ENCODE assay signal across 8 cellular contexts in genomic region chr12:121628037-121628436, GRCh38. TPM values are rescaled to one million over a fixed set of nuclear protein-coding genes. Genes with fewer than 3 reads are reported as not detected.
DNase-seq lines count a peak whose midpoint lies in the region; ATAC-seq and TF ChIP-seq lines count a peak whose summit lies in the region.

No MANE protein-coding gene starts in this region.

- peaks cover 14% of the 10 kb centered on the region for H3K27me3 Mint-ChIP-seq in endothelial cell (ENCODE audit: unreplicated experiment)

- ATAC-seq in GM21423 (IDR thresholded peaks at IDR 0.05; ENCODE audit: unreplicated experiment): no peak
- no peak for ATAC-seq in GM18498 (IDR thresholded peaks at IDR 0.05; ENCODE audit: unreplicated experiment)

- peak overlapping the region; percentile 39 for H4K12ac ChIP-seq in trophoblast cell (ENCODE audit: low read depth, low read length)

- H3K4me3 ChIP-seq in trophoblast cell (ENCODE audit: low read depth, low read length): no peak overlapping the region

- peak overlapping the region; percentile 17 for H4K8ac ChIP-seq in trophoblast cell (ENCODE audit: low read depth, low read length)

- no peak overlapping the region for H3K18ac ChIP-seq in trophoblast cell (ENCODE audit: low read length)

- peak overlapping the region; percentile 65 for H2AK5ac ChIP-seq in trophoblast cell (ENCODE audit: low read length)

- no peak overlapping the region for H3K14ac ChIP-seq in trophoblast cell (ENCODE audit: low read length)

- H3K4me2 ChIP-seq in trophoblast cell (ENCODE audit: low read length): peak overlapping the region; percentile 89

- H4K91ac ChIP-seq in trophoblast cell (ENCODE audit: low read depth, low read length): no peak overlapping the region

- no peaks in the 10 kb centered on the region for H3K36me3 ChIP-seq in trophoblast cell (ENCODE audit: control insufficient read depth in 1 of 2, insufficient read depth in 2 of 2, low read length in 2 of 2)

- peak overlapping the region; percentile 85 for H3K27ac Mint-ChIP-seq in endothelial cell (ENCODE audit: unreplicated experiment)

- DNase-seq in EL (peak; percentile 56), RPMI7951 (ENCODE audit: low read depth) (peak; percentile 26), endothelial cell (ENCODE audit: low spot score) (no peak), trophoblast cell (no peak), T-helper 9 cell (no peak), SK-N-DZ (ENCODE audit: low spot score) (no peak)

- H3K27me3 ChIP-seq in trophoblast cell (ENCODE audit: insufficient read depth, low read length): no peaks in the 10 kb centered on the region

- no peak overlapping the region for H3K9ac ChIP-seq in trophoblast cell (ENCODE audit: low read length)

- H3K9me3 Mint-ChIP-seq in endothelial cell (ENCODE audit: unreplicated experiment): no peaks in the 10 kb centered on the region

- H3K27ac ChIP-seq in trophoblast cell (ENCODE audit: low read depth, low read length): no peak overlapping the region

- H3K4me1 Mint-ChIP-seq in endothelial cell (ENCODE audit: unreplicated experiment): peaks cover 51% of the 10 kb centered on the region

- H3K79me1 ChIP-seq in trophoblast cell (ENCODE audit: low read length): peaks cover 17% of the 10 kb centered on the region

- H3K36me3 Mint-ChIP-seq in endothelial cell (ENCODE audit: low read depth, unreplicated experiment): peaks cover 3% of the 10 kb centered on the region

- H2BK5ac ChIP-seq in trophoblast cell (ENCODE audit: low read depth, low read length, poor library complexity): no peak overlapping the region

- H3K9me3 ChIP-seq in trophoblast cell (ENCODE audit: insufficient read depth, low read depth, low read length): no peaks in the 10 kb centered on the region

- no CpG with 5 or more reads among the region's 8 CpGs for WGBS in trophoblast cell (ENCODE audit: extremely low coverage, insufficient coverage, insufficient read length)

- H2BK12ac ChIP-seq in trophoblast cell (ENCODE audit: low read length): no peak overlapping the region

- TF ChIP-seq CTCF in endothelial cell (IDR thresholded peaks at IDR 0.05; ENCODE audit: unreplicated experiment): no peak

- peaks cover 23 to 33% of the 10 kb centered on the region in 2 experiments for H3K4me1 ChIP-seq in trophoblast cell (ENCODE audit: control insufficient read depth in 1 of 2, insufficient read depth in 2 of 2, low read length in 2 of 2)

- H3K23ac ChIP-seq in trophoblast cell (ENCODE audit: low read length): no peak overlapping the region

- H3K4ac ChIP-seq in trophoblast cell (ENCODE audit: low read depth, low read length): peak overlapping the region; percentile 44

- H3K79me2 ChIP-seq in trophoblast cell (ENCODE audit: control insufficient read depth, insufficient read depth, low read length, poor library complexity): peaks cover 9% of the 10 kb centered on the region

- H2BK120ac ChIP-seq in trophoblast cell (ENCODE audit: insufficient read depth, low read length, poor library complexity): no peak overlapping the region

- H3K4me3 Mint-ChIP-seq in endothelial cell (ENCODE audit: unreplicated experiment): peak overlapping the region; percentile 95

- peak overlapping the region; percentile 23 for H2AFZ ChIP-seq in trophoblast cell (ENCODE audit: insufficient read depth, low read length, poor library complexity)

RNA-seq across cellular contexts. Expression of gene ORAI1, which starts 1.7 kb away (rescaled TPM):
- total RNA-seq in RPMI7951 (2014; rRNA removed; shearing (Covaris generic)): 13.6 and 14.5 TPM in 2 replicates
- total RNA-seq in endothelial cell (ENCODE audit: unreplicated experiment): 35.3 TPM
- polyA plus RNA-seq in trophoblast cell (2013): 17.2 and 17.7 TPM in 2 replicates
- polyA plus RNA-seq in SK-N-DZ (2014; cell fraction: cytosol; rRNA removed): 10.9 TPM in 2 replicates
- polyA plus RNA-seq in SK-N-DZ (2014; cell fraction: nucleus; rRNA removed): 3.4 and 6.0 TPM in 2 replicates

RNA-seq across cellular contexts. Expression of gene MORN3, which starts 41.4 kb away (rescaled TPM):
- 0.10 TPM in 1 of 2 replicates, not detected in the other for total RNA-seq in RPMI7951 (2014; rRNA removed; shearing (Covaris generic))
- total RNA-seq in endothelial cell (ENCODE audit: unreplicated experiment): 1.2 TPM
- polyA plus RNA-seq in trophoblast cell (2013): 1.5 TPM in 2 replicates
- 0.82 and 1.1 TPM in 2 replicates for polyA plus RNA-seq in SK-N-DZ (2014; cell fraction: cytosol; rRNA removed)
- polyA plus RNA-seq in SK-N-DZ (2014; cell fraction: nucleus; rRNA removed): 0.24 and 0.26 TPM in 2 replicates

RNA-seq across cellular contexts. Expression of gene KDM2B, which starts 47.2 kb away (rescaled TPM):
- total RNA-seq in RPMI7951 (2014; rRNA removed; shearing (Covaris generic)): 11.5 and 20.1 TPM in 2 replicates
- 36.7 TPM for total RNA-seq in endothelial cell (ENCODE audit: unreplicated experiment)
- 53.1 and 55.3 TPM in 2 replicates for polyA plus RNA-seq in trophoblast cell (2013)
- polyA plus RNA-seq in SK-N-DZ (2014; cell fraction: cytosol; rRNA removed): 62.0 and 69.7 TPM in 2 replicates
- polyA plus RNA-seq in SK-N-DZ (2014; cell fraction: nucleus; rRNA removed): 63.0 and 94.1 TPM in 2 replicates

Comparison
In these comparisons a context has a peak if more than half of its experiments do, and no peak if none do; other contexts are left out.
1. DNase-seq: peak in EL (single experiment) and RPMI7951 (single experiment); none in endothelial cell (single experiment), trophoblast cell (0 of 2), T-helper 9 cell (single experiment) and SK-N-DZ (single experiment).